8 cellular contexts compared by ENCODE assay signal in the genomic region with DNA sequence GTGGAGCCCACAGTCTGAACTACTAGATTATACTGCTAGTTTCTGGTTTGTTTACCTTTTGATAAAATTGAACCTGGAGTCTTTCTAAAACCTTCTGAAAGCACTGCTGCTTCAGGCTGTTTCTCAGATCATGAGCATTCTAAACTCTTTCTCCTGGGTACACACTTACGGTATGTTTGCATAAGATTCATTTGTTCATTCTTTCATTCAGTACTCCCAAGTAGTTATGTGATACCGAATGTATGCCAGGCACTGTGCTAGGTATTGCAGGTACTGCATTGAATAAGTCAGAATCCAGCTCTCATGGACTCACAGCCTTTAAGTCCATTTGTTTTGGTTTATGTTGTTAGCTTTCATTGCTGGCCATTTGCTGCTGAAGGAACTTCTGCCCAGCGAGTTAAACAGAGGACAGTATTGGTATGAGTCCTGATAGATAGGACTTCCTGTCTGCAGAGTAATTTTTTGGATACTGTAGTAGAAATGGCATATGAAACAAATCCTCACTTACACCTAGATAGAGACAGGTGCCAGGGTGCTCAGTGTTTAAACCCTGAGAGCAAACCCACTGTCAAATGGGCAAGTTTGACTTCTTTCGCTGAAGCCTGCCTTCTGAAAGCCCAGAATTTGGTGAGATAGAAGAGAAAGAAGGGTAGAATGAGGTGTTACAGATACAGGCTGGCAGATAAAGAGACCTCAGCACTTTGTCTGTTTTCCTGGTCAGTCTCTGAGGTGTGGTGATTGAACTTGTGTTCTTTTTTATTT. TPM values are rescaled to one million over a fixed set of nuclear protein-coding genes. Genes with fewer than 3 reads are reported as not detected.
DNase-seq lines count a peak whose midpoint lies in the region; ATAC-seq, FAIRE-seq and TF ChIP-seq lines count a peak whose summit lies in the region.

No MANE protein-coding gene starts in this region.

- peak overlapping the region; percentile 95 for H3K4me3 Mint-ChIP-seq in activated CD4-positive, alpha-beta T cell treated with anti-CD3 and anti-CD28 coated beads, Interleukin-2, amount 10 ng/mL, durations not matched to agents 24 days and 14 days
- peak overlapping the region; percentile 98 for H3K4me3 Mint-ChIP-seq in activated T-helper 1 cell treated with anti-CD3 and anti-CD28 coated beads, Interleukin-12 subunit alpha, Interleukin-12 subunit beta, Interleukin-2, Interleukin-4 antibody, amounts not matched to agents 30 ng/mL and 10 ng/mL and 1 ng/mL, durations not matched to agents 14 hours and 24 hours and 36 hours

- H3K9me3 Mint-ChIP-seq in activated CD4-positive, alpha-beta T cell treated with anti-CD3 and anti-CD28 coated beads, Interleukin-2, amount 10 ng/mL, durations not matched to agents 24 days and 14 days: no peaks in the 10 kb centered on the region
- no peaks in the 10 kb centered on the region for H3K9me3 Mint-ChIP-seq in activated T-helper 1 cell treated with anti-CD3 and anti-CD28 coated beads, Interleukin-12 subunit alpha, Interleukin-12 subunit beta, Interleukin-2, Interleukin-4 antibody, amounts not matched to agents 30 ng/mL and 10 ng/mL and 1 ng/mL, durations not matched to agents 14 hours and 24 hours and 36 hours

- H3K27ac ChIP-seq in keratinocyte (ENCODE audit: control insufficient read depth, insufficient read depth, low read length) (peak overlapping the region; percentile 91), substantia nigra (ENCODE audit: low read depth, low read length, poor library complexity, severe bottlenecking) (peak overlapping the region; percentile 33)

- peaks cover 63% of the 10 kb centered on the region for H3K79me2 ChIP-seq in keratinocyte (ENCODE audit: control insufficient read depth, insufficient read depth, low read length)

- H2AFZ ChIP-seq in keratinocyte (ENCODE audit: control insufficient read depth, low read length): no peak overlapping the region

- intact Hi-C loops in activated CD4-positive, alpha-beta T cell treated with anti-CD3 and anti-CD28 coated beads, Interleukin-2, amount 10 ng/mL, durations not matched to agents 24 days and 14 days (cut with micrococcal nuclease): loop anchor here (1.0 to 10.0 kb wide), 4 partner anchors 63 to 1401 kb away; partner anchors contain the start of genes ERH, SLC39A9 and ZFP36L1
- intact Hi-C loops in activated T-helper 1 cell treated with anti-CD3 and anti-CD28 coated beads, Interleukin-12 subunit alpha, Interleukin-12 subunit beta, Interleukin-2, Interleukin-4 antibody, amounts not matched to agents 30 ng/mL and 10 ng/mL and 1 ng/mL, durations not matched to agents 14 hours and 24 hours and 36 hours (cut with micrococcal nuclease): loop anchor here (10.0 kb wide), 2 partner anchors 459 to 819 kb away; partner anchors contain the start of genes DCAF5 and ZFP36L1
- intact Hi-C loops in lower leg skin (cut with DNase I; ENCODE audit: low total_unique reads): no loop called here

- peaks cover 2% of the 10 kb centered on the region for H4K20me1 ChIP-seq in keratinocyte (ENCODE audit: control insufficient read depth, extremely low read depth, insufficient read depth, low read length)

- 51 to 56% methylated on average over 4 of the region's 4 CpGs for WGBS in lower leg skin, 2 donors

- peaks cover 35% of the 10 kb centered on the region for H3K36me3 Mint-ChIP-seq in activated CD4-positive, alpha-beta T cell treated with anti-CD3 and anti-CD28 coated beads, Interleukin-2, amount 10 ng/mL, durations not matched to agents 24 days and 14 days (ENCODE audit: low read depth)
- peaks cover 35% of the 10 kb centered on the region for H3K36me3 Mint-ChIP-seq in activated T-helper 1 cell treated with anti-CD3 and anti-CD28 coated beads, Interleukin-12 subunit alpha, Interleukin-12 subunit beta, Interleukin-2, Interleukin-4 antibody, amounts not matched to agents 30 ng/mL and 10 ng/mL and 1 ng/mL, durations not matched to agents 14 hours and 24 hours and 36 hours (ENCODE audit: low read depth)

- H3K9me3 ChIP-seq in keratinocyte (ENCODE audit: control insufficient read depth, low read depth, low read length): no peaks in the 10 kb centered on the region

- H3K4me3 ChIP-seq in keratinocyte (ENCODE audit: control insufficient read depth in 2 of 3, extremely low read depth in 1 of 3, insufficient read depth in 2 of 3, low read depth in 1 of 3, low read length in 3 of 3) (peak overlapping the region in 2 of 3 experiments; percentile 84 to 92), lower leg skin (ENCODE audit: low read depth, poor library complexity, severe bottlenecking) (no peak overlapping the region)

- no peaks in the 10 kb centered on the region for H3K27me3 ChIP-seq in keratinocyte (ENCODE audit: control insufficient read depth, extremely low read depth, insufficient read depth, low read length)

- no peak for FAIRE-seq in keratinocyte (lab: Jason Lieb, UNC)

- H3K9me1 ChIP-seq in keratinocyte (ENCODE audit: control insufficient read depth, extremely low read depth, insufficient read depth, low read length): peaks cover 2% of the 10 kb centered on the region

- dilution Hi-C loops in keratinocyte (cut with MboI; ENCODE audit: extremely low pct_ligation_motif_present, low sequenced_read_pairs): no loop called here

- no peaks in the 10 kb centered on the region for H3K27me3 Mint-ChIP-seq in activated CD4-positive, alpha-beta T cell treated with anti-CD3 and anti-CD28 coated beads, Interleukin-2, amount 10 ng/mL, durations not matched to agents 24 days and 14 days
- no peaks in the 10 kb centered on the region for H3K27me3 Mint-ChIP-seq in activated T-helper 1 cell treated with anti-CD3 and anti-CD28 coated beads, Interleukin-12 subunit alpha, Interleukin-12 subunit beta, Interleukin-2, Interleukin-4 antibody, amounts not matched to agents 30 ng/mL and 10 ng/mL and 1 ng/mL, durations not matched to agents 14 hours and 24 hours and 36 hours (ENCODE audit: insufficient read depth)

- peaks cover 0 to 3% of the 10 kb centered on the region in 2 experiments for H3K36me3 ChIP-seq in keratinocyte (ENCODE audit: control insufficient read depth in 2 of 2, extremely low read depth in 1 of 2, insufficient read depth in 2 of 2, low read length in 2 of 2)

- H3K4me1 ChIP-seq in keratinocyte (ENCODE audit: control insufficient read depth, extremely low read depth, insufficient read depth, low read length): peaks cover 54% of the 10 kb centered on the region

- H3K9ac ChIP-seq in keratinocyte (ENCODE audit: control insufficient read depth, extremely low read depth, insufficient read depth, low read length): peak overlapping the region; percentile 94

- peak; percentile 69 for DNase-seq in activated CD4-positive, alpha-beta T cell treated with anti-CD3 and anti-CD28 coated beads, Interleukin-2, amount 10 ng/mL, durations not matched to agents 24 days and 14 days
- DNase-seq in activated CD4-positive, alpha-beta T cell treated with anti-CD3 and anti-CD28 coated beads, Interleukin-2, amount 50 U/mL, for 4 hours: no peak
- no peak for DNase-seq in activated T-helper 1 cell treated with anti-CD3 and anti-CD28 coated beads, Interleukin-12 subunit alpha, Interleukin-12 subunit beta, Interleukin-2, Interleukin-4 antibody, amounts not matched to agents 30 ng/mL and 10 ng/mL and 1 ng/mL, durations not matched to agents 14 hours and 24 hours and 36 hours (ENCODE audit: low spot score)
- DNase-seq in keratinocyte (ENCODE audit: low read depth, low spot score) (no peak), substantia nigra (lab: John Stamatoyannopoulos, UW) (no peak), lower leg skin (ENCODE audit: low spot score in 2 of 2) (no peak)

- H3K27ac Mint-ChIP-seq in activated CD4-positive, alpha-beta T cell treated with anti-CD3 and anti-CD28 coated beads, Interleukin-2, amount 10 ng/mL, durations not matched to agents 24 days and 14 days: peak overlapping the region; percentile 97
- peak overlapping the region; percentile 93 for H3K27ac Mint-ChIP-seq in activated T-helper 1 cell treated with anti-CD3 and anti-CD28 coated beads, Interleukin-12 subunit alpha, Interleukin-12 subunit beta, Interleukin-2, Interleukin-4 antibody, amounts not matched to agents 30 ng/mL and 10 ng/mL and 1 ng/mL, durations not matched to agents 14 hours and 24 hours and 36 hours

- ATAC-seq in HG03460 (IDR thresholded peaks at IDR 0.05; ENCODE audit: unreplicated experiment) (no peak), HG03175 (IDR thresholded peaks at IDR 0.05; ENCODE audit: unreplicated experiment) (no peak)

- peak overlapping the region; percentile 93 for H3K4me2 ChIP-seq in keratinocyte (ENCODE audit: control insufficient read depth, extremely low read depth, insufficient read depth, low read depth, low read length)

- H3K4me1 Mint-ChIP-seq in activated CD4-positive, alpha-beta T cell treated with anti-CD3 and anti-CD28 coated beads, Interleukin-2, amount 10 ng/mL, durations not matched to agents 24 days and 14 days: peaks cover 72% of the 10 kb centered on the region
- peaks cover 78% of the 10 kb centered on the region for H3K4me1 Mint-ChIP-seq in activated T-helper 1 cell treated with anti-CD3 and anti-CD28 coated beads, Interleukin-12 subunit alpha, Interleukin-12 subunit beta, Interleukin-2, Interleukin-4 antibody, amounts not matched to agents 30 ng/mL and 10 ng/mL and 1 ng/mL, durations not matched to agents 14 hours and 24 hours and 36 hours (ENCODE audit: low read depth)

- TF ChIP-seq CTCF in keratinocyte (optimal IDR thresholded peaks at IDR 0.05 in 1 of 3, IDR thresholded peaks at IDR 0.05 in 1 of 3, conservative IDR thresholded peaks at IDR 0.05 in 1 of 3; ENCODE audit: extremely low read depth in 1 of 3, insufficient read depth in 2 of 3, low read length in 3 of 3): no peak
- TF ChIP-seq CTCF in lower leg skin (IDR thresholded peaks at IDR 0.05): no peak

- TF ChIP-seq POLR2A in lower leg skin (IDR thresholded peaks at IDR 0.05): no peak

RNA-seq across cellular contexts. Expression of gene SUSD6, which starts 2.1 kb away (rescaled TPM):
- total RNA-seq in activated CD4-positive, alpha-beta T cell treated with anti-CD3 and anti-CD28 coated beads, Interleukin-2, amount 10 ng/mL, durations not matched to agents 24 days and 14 days: 73.4 and 78.9 TPM in 2 replicates
- 91.3 and 94.3 TPM in 2 replicates for total RNA-seq in activated T-helper 1 cell treated with anti-CD3 and anti-CD28 coated beads, Interleukin-12 subunit alpha, Interleukin-12 subunit beta, Interleukin-2, Interleukin-4 antibody, amounts not matched to agents 30 ng/mL and 10 ng/mL and 1 ng/mL, durations not matched to agents 14 hours and 24 hours and 36 hours
- 10.5 to 12.8 TPM (median 12.0 TPM) in 3 replicates for polyA plus RNA-seq in keratinocyte
- 9.1 TPM for polyA plus RNA-seq in keratinocyte (2011; ENCODE audit: low read depth)
- 4.2 and 5.2 TPM in 2 replicates for polyA plus RNA-seq in keratinocyte (2011; cell fraction: cytosol; rRNA removed)
- 42.5 and 45.1 TPM in 2 replicates for polyA plus RNA-seq in keratinocyte (2011; cell fraction: nucleus; rRNA removed)
- polyA plus RNA-seq in keratinocyte (2012; ENCODE audit: low replicate concordance): 9.9 and 16.3 TPM in 2 replicates
- 17.4 to 22.2 TPM (median 19.8 TPM) in 3 replicates for polyA minus RNA-seq in keratinocyte
- polyA minus RNA-seq in keratinocyte (2011; cell fraction: cytosol; rRNA and poly(A)+ RNA removed): 7.5 TPM
- polyA minus RNA-seq in keratinocyte (2011; cell fraction: nucleus; rRNA and poly(A)+ RNA removed): 26.7 and 33.3 TPM in 2 replicates
- total RNA-seq in lower leg skin: 10 to 100 TPM; 35.5 to 56.7 (median 51.0) TPM

RNA-seq across cellular contexts. Expression of gene CCDC177, which starts 38.8 kb away (rescaled TPM):
- total RNA-seq in activated CD4-positive, alpha-beta T cell treated with anti-CD3 and anti-CD28 coated beads, Interleukin-2, amount 10 ng/mL, durations not matched to agents 24 days and 14 days: 0.05 TPM in 1 of 2 replicates, not detected in the other
- 0.08 TPM in 1 of 2 replicates, not detected in the other for total RNA-seq in activated T-helper 1 cell treated with anti-CD3 and anti-CD28 coated beads, Interleukin-12 subunit alpha, Interleukin-12 subunit beta, Interleukin-2, Interleukin-4 antibody, amounts not matched to agents 30 ng/mL and 10 ng/mL and 1 ng/mL, durations not matched to agents 14 hours and 24 hours and 36 hours
- not detected in 3 replicates for polyA plus RNA-seq in keratinocyte
- not detected for polyA plus RNA-seq in keratinocyte (2011; ENCODE audit: low read depth)
- polyA plus RNA-seq in keratinocyte (2011; cell fraction: cytosol; rRNA removed): not detected in 2 replicates
- not detected in 2 replicates for polyA plus RNA-seq in keratinocyte (2011; cell fraction: nucleus; rRNA removed)
- 0.03 TPM in 1 of 2 replicates, not detected in the other for polyA plus RNA-seq in keratinocyte (2012; ENCODE audit: low replicate concordance)
- polyA minus RNA-seq in keratinocyte: not detected in 3 replicates
- polyA minus RNA-seq in keratinocyte (2011; cell fraction: cytosol; rRNA and poly(A)+ RNA removed): not detected
- polyA minus RNA-seq in keratinocyte (2011; cell fraction: nucleus; rRNA and poly(A)+ RNA removed): not detected in 2 replicates
- total RNA-seq in lower leg skin: under 1 TPM in 2 of 4 donors, not detected in 2; 0.12 to 0.19 TPM
